Comparison of ENCODE assay signal across 1 cellular context in the genomic region with DNA sequence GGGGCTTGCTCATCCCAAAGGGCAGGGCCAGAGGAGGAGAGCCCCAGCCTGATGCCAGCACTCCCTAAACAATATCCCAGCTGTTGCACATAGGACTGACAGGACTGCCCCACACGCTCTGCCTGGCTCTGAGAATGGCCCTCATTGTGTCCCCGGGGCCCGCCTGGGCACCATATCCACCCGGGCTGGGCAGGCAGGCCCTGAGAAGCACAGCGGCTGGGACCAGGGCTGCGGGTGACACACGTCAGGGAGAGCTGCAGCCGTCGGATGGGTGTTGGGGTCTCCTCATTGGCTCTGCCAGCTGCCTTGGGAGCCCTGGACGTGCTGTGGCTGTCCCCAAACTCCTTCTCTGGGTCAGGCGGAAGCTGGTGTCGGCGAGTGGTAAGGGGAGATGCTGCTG.
TF ChIP-seq lines count a peak whose summit lies in the region.

No MANE protein-coding gene starts in this region.

TF ChIP-seq in A549, 52 proteins besides CTCF, POLR2A, EP300 and RAD21 (continued from another document):
- TF ChIP-seq, protein P1, sequence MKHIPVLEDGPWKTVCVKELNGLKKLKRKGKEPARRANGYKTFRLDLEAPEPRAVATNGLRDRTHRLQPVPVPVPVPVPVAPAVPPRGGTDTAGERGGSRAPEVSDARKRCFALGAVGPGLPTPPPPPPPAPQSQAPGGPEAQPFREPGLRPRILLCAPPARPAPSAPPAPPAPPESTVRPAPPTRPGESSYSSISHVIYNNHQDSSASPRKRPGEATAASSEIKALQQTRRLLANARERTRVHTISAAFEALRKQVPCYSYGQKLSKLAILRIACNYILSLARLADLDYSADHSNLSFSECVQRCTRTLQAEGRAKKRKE (CRISPR knock-in tag; IDR thresholded peaks at IDR 0.05; ENCODE audit: low read depth), result no peak
- TF ChIP-seq, protein P2, sequence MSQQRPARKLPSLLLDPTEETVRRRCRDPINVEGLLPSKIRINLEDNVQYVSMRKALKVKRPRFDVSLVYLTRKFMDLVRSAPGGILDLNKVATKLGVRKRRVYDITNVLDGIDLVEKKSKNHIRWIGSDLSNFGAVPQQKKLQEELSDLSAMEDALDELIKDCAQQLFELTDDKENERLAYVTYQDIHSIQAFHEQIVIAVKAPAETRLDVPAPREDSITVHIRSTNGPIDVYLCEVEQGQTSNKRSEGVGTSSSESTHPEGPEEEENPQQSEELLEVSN (IDR thresholded peaks at IDR 0.05; ENCODE audit: borderline replicate concordance, low read depth), result no peak
- TF ChIP-seq POLR2AphosphoS2 (conservative IDR thresholded peaks at IDR 0.05; ENCODE audit: low read length), result no peak
- no peak for TF ChIP-seq KDM1A (IDR thresholded peaks at IDR 0.05; ENCODE audit: low read depth)
- TF ChIP-seq NFE2L2 (conservative IDR thresholded peaks at IDR 0.05; ENCODE audit: low read length), result no peak
- TF ChIP-seq SREBF2 (IDR thresholded peaks at IDR 0.05), result no peak
- TF ChIP-seq NPAS2 (CRISPR knock-in tag; IDR thresholded peaks at IDR 0.05; ENCODE audit: borderline replicate concordance), result no peak
- TF ChIP-seq, protein P3, sequence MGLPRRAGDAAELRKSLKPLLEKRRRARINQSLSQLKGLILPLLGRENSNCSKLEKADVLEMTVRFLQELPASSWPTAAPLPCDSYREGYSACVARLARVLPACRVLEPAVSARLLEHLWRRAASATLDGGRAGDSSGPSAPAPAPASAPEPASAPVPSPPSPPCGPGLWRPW (IDR thresholded peaks at IDR 0.05), result no peak
- no peak for TF ChIP-seq MAFK (IDR thresholded peaks at IDR 0.05; ENCODE audit: partially characterized antibody)
- no peak for TF ChIP-seq ZFP36 (IDR thresholded peaks at IDR 0.05; ENCODE audit: borderline replicate concordance, partially characterized antibody)
- no peak for TF ChIP-seq KDM5A (IDR thresholded peaks at IDR 0.05)
- TF ChIP-seq HEYL (CRISPR knock-in tag; IDR thresholded peaks at IDR 0.05), result no peak
- TF ChIP-seq, protein P4, sequence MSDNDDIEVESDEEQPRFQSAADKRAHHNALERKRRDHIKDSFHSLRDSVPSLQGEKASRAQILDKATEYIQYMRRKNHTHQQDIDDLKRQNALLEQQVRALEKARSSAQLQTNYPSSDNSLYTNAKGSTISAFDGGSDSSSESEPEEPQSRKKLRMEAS (IDR thresholded peaks at IDR 0.05), result no peak
- TF ChIP-seq CHD2 (IDR thresholded peaks at IDR 0.05; ENCODE audit: low read length, partially characterized antibody), result no peak
